Comparison of ENCODE assay signal across 9 cellular contexts in genomic region chr20:1467082-1467354, GRCh38. TPM values are rescaled to one million over a fixed set of nuclear protein-coding genes. Genes with fewer than 3 reads are reported as not detected.
A peak's percentile ranks its signal among the peaks of the same experiment; 100 is the strongest.
DNase-seq lines count a peak whose midpoint lies in the region; ATAC-seq, FAIRE-seq and TF ChIP-seq lines count a peak whose summit lies in the region.
"Had no signal": no experiment of that assay in that cellular context is flagged by ENCODE, and none has a peak within 500 bp of the region (broad histone marks: within the 10 kb centered on the region; RNA-seq: fewer than 3 reads in every experiment).

No MANE protein-coding gene starts in this region.

- peak overlapping the region; percentile 78 for H3K4me3 Mint-ChIP-seq in MCF 10A (ENCODE audit: unreplicated experiment)
- H3K4me3 Mint-ChIP-seq in naive thymus-derived CD8-positive, alpha-beta T cell = peak overlapping the region; percentile 70 to 90 (median 85)

- peak overlapping the region; percentile 97; the same call in 2 of the 3 replicates for H3K4me3 ChIP-seq in A549

- DNase-seq in A549 (ENCODE audit: low read depth in 1 of 2, low spot score in 1 of 2) = no peak
- no peak for DNase-seq in MCF 10A (ENCODE audit: unreplicated experiment)
- DNase-seq in naive thymus-derived CD8-positive, alpha-beta T cell = peak in 1 of 10 donors; percentile 2
- DNase-seq in GDM1 (lab: John Stamatoyannopoulos, UW) = no peak
- no peak for DNase-seq in Ammon's horn (ENCODE audit: low spot score)
- no peak for DNase-seq in dedifferentiated amniotic fluid mesenchymal stem cell (ENCODE audit: extremely low spot score)
- no peak for DNase-seq in globus pallidus (ENCODE audit: low spot score)

- no peaks in the 10 kb centered on the region for H3K9me3 ChIP-seq in A549

- intact Hi-C loops in MCF 10A (cut with micrococcal nuclease) = loop anchor here (10.0 kb wide), 1 partner anchor 152 kb away; no protein-coding TSS in a partner anchor

- ATAC-seq in A549 = peak in 1 of 2 experiments; percentile 2; a peak in 1 of 6 replicates
- peak; percentile 4 for ATAC-seq in HG03457 (IDR thresholded peaks at IDR 0.05; ENCODE audit: unreplicated experiment)
- ATAC-seq in naive thymus-derived CD8-positive, alpha-beta T cell = no peak

- no peaks in the 10 kb centered on the region for H3K9me3 Mint-ChIP-seq in MCF 10A (ENCODE audit: unreplicated experiment)
- H3K9me3 Mint-ChIP-seq in naive thymus-derived CD8-positive, alpha-beta T cell = no peaks in the 10 kb centered on the region

- peaks cover 37% of the 10 kb centered on the region for H3K4me1 ChIP-seq in A549

- TF ChIP-seq EP300 in A549 (IDR thresholded peaks at IDR 0.05) = no peak

- H3K27ac ChIP-seq in A549 = peak overlapping the region; percentile 14 to 33; a peak in 4 of 6 replicates

- no peak overlapping the region for H3K27ac Mint-ChIP-seq in MCF 10A (ENCODE audit: low read depth, unreplicated experiment)
- peak overlapping the region in 9 of 10 donors; percentile 26 to 91 (median 78) for H3K27ac Mint-ChIP-seq in naive thymus-derived CD8-positive, alpha-beta T cell

- no TSS peak for BruUV-seq in MCF 10A (replicated peaks; lab: Mats Ljungman, UMichigan)

- CTCF ChIA-PET in A549 (lab: Yijun Ruan, JAX) (interaction anchor here (0.7 to 12.5 kb wide), 33 partner anchors 8 to 636 kb away, joined by 3 to 306 read pairs (median 7); partner anchors contain the start of genes FKBP1A and SIRPB2), MCF 10A (lab: Yijun Ruan, JAX) (interaction anchor here (0.5 to 25.4 kb wide), 20 partner anchors 9 to 541 kb away, joined by 3 to 615 read pairs (median 4); partner anchors contain the start of gene SIRPB2)

- no peaks in the 10 kb centered on the region for H3K27me3 Mint-ChIP-seq in MCF 10A (ENCODE audit: insufficient read depth, unreplicated experiment)
- H3K27me3 Mint-ChIP-seq in naive thymus-derived CD8-positive, alpha-beta T cell = peaks cover 0 to 35% (median 7%) of the 10 kb centered on the region in 5 donors

- 0% methylated on average over 7 of the region's 7 CpGs for WGBS in A549 (ENCODE audit: missing lambda C conversion rate)

- no peak for TF ChIP-seq POLR2A in A549 (IDR thresholded peaks at IDR 0.05; ENCODE audit: low read length)

- H3K4me2 ChIP-seq in A549 = peak overlapping the region; percentile 72

- FAIRE-seq in A549 (lab: Jason Lieb, UNC) = no peak
- FAIRE-seq: G401.6 had no signal

- peaks cover 5% of the 10 kb centered on the region for H3K36me3 Mint-ChIP-seq in MCF 10A (ENCODE audit: insufficient read depth, unreplicated experiment)
- peaks cover 0 to 22% (median 3%) of the 10 kb centered on the region in 3 donors for H3K36me3 Mint-ChIP-seq in naive thymus-derived CD8-positive, alpha-beta T cell

- TF ChIP-seq CTCF in A549 (IDR thresholded peaks at IDR 0.05) (no peak), MCF 10A (IDR thresholded peaks at IDR 0.05; ENCODE audit: unreplicated experiment) (no peak)

- POLR2A ChIA-PET in A549 (lab: Yijun Ruan, JAX) (interaction anchor here (0.6 to 2.1 kb wide), 3 partner anchors 36 to 314 kb away, joined by 3 to 7 read pairs (median 4); no protein-coding TSS in a partner anchor), MCF 10A (lab: Yijun Ruan, JAX) (interaction anchor here (0.6 to 7.0 kb wide), 16 partner anchors 10 to 989 kb away, joined by 3 to 150 read pairs (median 9); partner anchors contain the start of genes FKBP1A, SDCBP2 and SIRPB2)
- POLR2A ChIA-PET in naive thymus-derived CD8-positive, alpha-beta T cell (lab: Charles Lee) = interaction anchor here (0.8 to 1.9 kb wide), 7 partner anchors 16 to 1003 kb away, joined by 3 to 9 read pairs (median 6); partner anchors contain the start of genes FKBP1A and SNRPB

- no peak for TF ChIP-seq RAD21 in A549 (conservative IDR thresholded peaks at IDR 0.05 in 1 of 2, IDR thresholded peaks at IDR 0.05 in 1 of 2)

- H3K4me1 Mint-ChIP-seq in MCF 10A (ENCODE audit: insufficient read depth, unreplicated experiment) = peaks cover 38% of the 10 kb centered on the region
- peaks cover 21 to 49% (median 49%) of the 10 kb centered on the region in 4 donors for H3K4me1 Mint-ChIP-seq in naive thymus-derived CD8-positive, alpha-beta T cell

TF ChIP-seq in A549, 52 proteins besides CTCF, POLR2A, EP300 and RAD21:
- TF ChIP-seq PHF8 (IDR thresholded peaks at IDR 0.05; ENCODE audit: borderline replicate concordance, low read depth) (no peak), PBX3 (IDR thresholded peaks at IDR 0.05) (no peak), ZFP36 (IDR thresholded peaks at IDR 0.05; ENCODE audit: borderline replicate concordance, partially characterized antibody) (no peak), MAX (IDR thresholded peaks at IDR 0.05) (no peak), SREBF2 (IDR thresholded peaks at IDR 0.05) (no peak), JUNB (IDR thresholded peaks at IDR 0.05) (no peak), JUN (IDR thresholded peaks at IDR 0.05) (no peak), ZNF302 (CRISPR knock-in tag; IDR thresholded peaks at IDR 0.05) (no peak), FOSB (CRISPR knock-in tag; IDR thresholded peaks at IDR 0.05) (no peak), ESRRA (IDR thresholded peaks at IDR 0.05; ENCODE audit: borderline replicate concordance, low read length) (no peak)

RNA-seq across cellular contexts. Expression of gene NSFL1C, which starts 0.4 kb away (rescaled TPM):
- polyA plus RNA-seq in A549 (2011; rRNA removed) (53.2 and 56.6 TPM in 2 replicates), A549 (2017; fragmentation: RNase III; extraction: RNeasy Plus Mini Kit Qiagen cat#74134 plus additional on column Dnase treatment) (117 to 136 TPM (median 125 TPM) in 3 replicates)
- 44.0 and 54.8 TPM in 2 replicates for polyA plus RNA-seq in A549 (2012; cell fraction: cytosol; rRNA removed)
- polyA plus RNA-seq in A549 (2012; cell fraction: nucleus; rRNA removed) = 46.1 and 64.4 TPM in 2 replicates
- polyA minus RNA-seq in A549 (2011; rRNA and poly(A)+ RNA removed) = 32.6 and 45.7 TPM in 2 replicates
- 63.3 and 76.1 TPM in 2 replicates for total RNA-seq in MCF 10A (2022)
- 10 to 100 TPM; 70.3 to 72.6 TPM for total RNA-seq in naive thymus-derived CD8-positive, alpha-beta T cell
- polyA plus RNA-seq in naive thymus-derived CD8-positive, alpha-beta T cell = 10 to 100 TPM; 68.1 to 82.8 (median 77.0) TPM

RNA-seq across cellular contexts. Expression of gene SIRPB2, which starts 24.2 kb away (rescaled TPM):
- polyA plus RNA-seq in A549 (2011; rRNA removed) (not detected in 2 replicates), A549 (2017; fragmentation: RNase III; extraction: RNeasy Plus Mini Kit Qiagen cat#74134 plus additional on column Dnase treatment) (not detected in 3 replicates)
- polyA plus RNA-seq in A549 (2012; cell fraction: cytosol; rRNA removed) = not detected in 2 replicates
- polyA plus RNA-seq in A549 (2012; cell fraction: nucleus; rRNA removed) = not detected in 2 replicates
- not detected in 2 replicates for polyA minus RNA-seq in A549 (2011; rRNA and poly(A)+ RNA removed)
- 1.3 and 1.8 TPM in 2 replicates for total RNA-seq in MCF 10A (2022)
- total RNA-seq in naive thymus-derived CD8-positive, alpha-beta T cell = not detected
- not detected for polyA plus RNA-seq in naive thymus-derived CD8-positive, alpha-beta T cell
